23 cellular contexts compared by ENCODE assay signal in the genomic region with DNA sequence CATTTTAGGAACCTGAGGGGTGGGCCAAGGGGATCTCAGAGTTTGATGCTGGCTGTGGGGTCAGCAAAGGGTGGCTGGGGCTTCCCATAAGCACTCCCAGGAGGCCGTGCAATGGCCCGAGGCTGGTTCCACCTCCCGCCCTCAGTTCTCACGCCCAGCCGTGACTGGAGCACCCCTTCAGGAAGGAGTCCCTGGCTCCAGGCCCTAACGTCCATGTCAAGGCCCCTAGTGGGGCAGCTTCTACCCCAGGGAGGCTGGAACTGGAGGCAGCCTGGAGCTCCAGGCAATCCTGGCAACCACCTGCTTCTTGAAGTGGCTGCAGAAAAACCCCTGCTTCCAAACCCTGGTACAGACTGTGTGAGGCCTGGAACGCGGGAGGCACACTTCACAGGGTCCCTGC.
"Had no signal": no experiment of that assay in that cellular context is flagged by ENCODE, and none has a peak within 500 bp of the region (broad histone marks: within the 10 kb centered on the region; RNA-seq: fewer than 3 reads in every experiment).

No MANE protein-coding gene starts in this region.

- DNase-seq: activated CD4-positive, alpha-beta memory T cell treated with anti-CD3 and anti-CD28 coated beads for 36 hours; activated CD4-positive, alpha-beta T cell treated with anti-CD3 and anti-CD28 coated beads, Interleukin-2, amount 10 ng/mL, durations not matched to agents 7 days and 5 days; activated CD4-positive, CD25-positive, alpha-beta regulatory T cell; activated gamma-delta T cell treated with Interleukin-2 at 50 U/mL for 16 hours; activated naive CD4-positive, alpha-beta T cell treated with anti-CD3 and anti-CD28 coated beads, Interleukin-2, amount 10 ng/mL, durations not matched to agents 7 days and 5 days; activated naive CD8-positive, alpha-beta T cell treated with anti-CD3 and anti-CD28 coated beads for 36 hours; activated T-cell treated with anti-CD3 and anti-CD28 coated beads for 4 hours; activated T-cell treated with anti-CD3 and anti-CD28 coated beads, Interleukin-2, amount 50 U/mL, for 72 hours; aorta; caudate nucleus; MM.1S; NCI-H1105 treated with DMSO at 0.1 percent for 48 hours; NCI-H1436 treated with DMSO at 0.1 percent for 48 hours; NCI-H187; NCI-H2081 treated with DMSO at 0.1 percent for 48 hours; NCI-H446; NCI-H524; SIG-M5; T-helper 17 cell; T1000 had no signal

- H3K9me3 Mint-ChIP-seq: activated CD4-positive, alpha-beta memory T cell treated with anti-CD3 and anti-CD28 coated beads for 36 hours; activated CD4-positive, alpha-beta T cell treated with anti-CD3 and anti-CD28 coated beads, Interleukin-2, amount 10 ng/mL, durations not matched to agents 7 days and 5 days; activated naive CD4-positive, alpha-beta T cell treated with anti-CD3 and anti-CD28 coated beads, Interleukin-2, amount 10 ng/mL, durations not matched to agents 7 days and 5 days; activated naive CD8-positive, alpha-beta T cell treated with anti-CD3 and anti-CD28 coated beads for 36 hours; activated T-cell treated with anti-CD3 and anti-CD28 coated beads, Interleukin-2, amount 50 U/mL, for 72 hours; activated T-helper 2 cell treated with anti-CD3 and anti-CD28 coated beads, Interferon-gamma antibody, Interleukin-2, Interleukin-4, amounts not matched to agents 10 μg/mL and 5 μg/mL and 100 μg/mL, durations not matched to agents 14 hours and 24 hours and 36 hours had no signal

- H3K27me3 Mint-ChIP-seq: activated naive CD8-positive, alpha-beta T cell treated with anti-CD3 and anti-CD28 coated beads for 36 hours had no signal

- H3K4me1 Mint-ChIP-seq: activated CD4-positive, alpha-beta T cell treated with anti-CD3 and anti-CD28 coated beads, Interleukin-2, amount 10 ng/mL, durations not matched to agents 7 days and 5 days; activated naive CD4-positive, alpha-beta T cell treated with anti-CD3 and anti-CD28 coated beads, Interleukin-2, amount 10 ng/mL, durations not matched to agents 7 days and 5 days; activated naive CD8-positive, alpha-beta T cell treated with anti-CD3 and anti-CD28 coated beads for 36 hours had no signal

- H3K4me3 ChIP-seq: breast epithelium had no signal

- ATAC-seq: activated T-cell treated with anti-CD3 and anti-CD28 coated beads, Interleukin-2, amount 50 U/mL, for 72 hours; T-helper 17 cell had no signal

- H3K36me3 ChIP-seq: breast epithelium had no signal

- H3K4me3 Mint-ChIP-seq: activated CD4-positive, alpha-beta memory T cell treated with anti-CD3 and anti-CD28 coated beads for 36 hours; activated CD4-positive, alpha-beta T cell treated with anti-CD3 and anti-CD28 coated beads, Interleukin-2, amount 10 ng/mL, durations not matched to agents 7 days and 5 days; activated naive CD4-positive, alpha-beta T cell treated with anti-CD3 and anti-CD28 coated beads, Interleukin-2, amount 10 ng/mL, durations not matched to agents 7 days and 5 days; activated naive CD8-positive, alpha-beta T cell treated with anti-CD3 and anti-CD28 coated beads for 36 hours; activated T-cell treated with anti-CD3 and anti-CD28 coated beads, Interleukin-2, amount 50 U/mL, for 72 hours; T-helper 17 cell had no signal

- H3K27ac ChIP-seq: breast epithelium, VCaP had no signal

- H3K27ac Mint-ChIP-seq: activated CD4-positive, alpha-beta memory T cell treated with anti-CD3 and anti-CD28 coated beads for 36 hours; activated CD4-positive, alpha-beta T cell treated with anti-CD3 and anti-CD28 coated beads, Interleukin-2, amount 10 ng/mL, durations not matched to agents 7 days and 5 days; activated naive CD4-positive, alpha-beta T cell treated with anti-CD3 and anti-CD28 coated beads, Interleukin-2, amount 10 ng/mL, durations not matched to agents 7 days and 5 days; activated naive CD8-positive, alpha-beta T cell treated with anti-CD3 and anti-CD28 coated beads for 36 hours; activated T-cell treated with anti-CD3 and anti-CD28 coated beads, Interleukin-2, amount 50 U/mL, for 72 hours; activated T-helper 2 cell treated with anti-CD3 and anti-CD28 coated beads, Interferon-gamma antibody, Interleukin-2, Interleukin-4, amounts not matched to agents 10 μg/mL and 5 μg/mL and 100 μg/mL, durations not matched to agents 14 hours and 24 hours and 36 hours; T-helper 17 cell had no signal

- H3K9me3 ChIP-seq: breast epithelium had no signal

- H3K36me3 Mint-ChIP-seq: activated CD4-positive, alpha-beta memory T cell treated with anti-CD3 and anti-CD28 coated beads for 36 hours; activated naive CD4-positive, alpha-beta T cell treated with anti-CD3 and anti-CD28 coated beads, Interleukin-2, amount 10 ng/mL, durations not matched to agents 7 days and 5 days; activated naive CD8-positive, alpha-beta T cell treated with anti-CD3 and anti-CD28 coated beads for 36 hours had no signal

- H3K27me3 ChIP-seq: breast epithelium had no signal
